ENCODE assay signal across 28 cellular contexts in the genomic region with DNA sequence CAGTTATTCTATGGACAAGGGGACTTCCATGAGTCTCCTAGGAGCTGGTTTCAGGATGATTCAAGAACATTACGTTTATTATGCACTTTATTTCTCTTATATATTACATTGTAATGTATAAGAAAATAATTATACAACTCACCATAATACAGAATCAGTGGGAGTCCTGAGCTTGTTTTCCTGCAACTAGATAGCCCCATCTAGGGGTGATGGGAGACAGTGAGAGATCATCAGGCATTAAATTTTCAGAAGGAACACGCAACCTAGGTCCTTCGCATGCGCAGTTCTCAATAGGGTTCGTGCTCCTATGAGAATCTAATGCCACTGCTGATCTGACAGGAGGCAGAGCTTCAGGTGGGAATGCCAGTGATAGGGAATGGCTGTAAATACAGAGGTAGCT.
DNase-seq lines count a peak whose midpoint lies in the region; ATAC-seq and TF ChIP-seq lines count a peak whose summit lies in the region.
"Had no signal": no experiment of that assay in that cellular context is flagged by ENCODE, and none has a peak within 500 bp of the region (broad histone marks: within the 10 kb centered on the region; RNA-seq: fewer than 3 reads in every experiment).

No MANE protein-coding gene starts in this region.

- H3K4me2 ChIP-seq in KMS-11 (no peak overlapping the region), PC-9 (no peak overlapping the region)
- H3K4me2 ChIP-seq: BLaER1 had no signal

- CTCF ChIA-PET in PC-9 (lab: Charles Lee): no interaction called here

- ATAC-seq in GM18858 (IDR thresholded peaks at IDR 0.05; ENCODE audit: unreplicated experiment): no peak
- ATAC-seq: activated CD8-positive, alpha-beta memory T cell treated with anti-CD3 and anti-CD28 coated beads, Interleukin-2, amount 10 ng/mL, durations not matched to agents 7 days and 5 days; activated T-cell treated with anti-CD3 and anti-CD28 coated beads, Interleukin-2, amount 50 U/mL, for 72 hours; gastrocnemius medialis; HCT116; naive thymus-derived CD4-positive, alpha-beta T cell; stimulated activated effector memory CD8-positive, alpha-beta T cell treated with anti-CD3 and anti-CD28 coated beads, Interleukin-12 subunit alpha, Interleukin-12 subunit beta, amount 100 ng/mL, for 72 hours had no signal

- H3K36me3 ChIP-seq in KMS-11 (ENCODE audit: insufficient read depth): no peaks in the 10 kb centered on the region
- no peaks in the 10 kb centered on the region for H3K36me3 ChIP-seq in PC-9 (ENCODE audit: low read depth)
- H3K36me3 ChIP-seq in vagina: no peaks in the 10 kb centered on the region
- H3K36me3 ChIP-seq: BLaER1, gastrocnemius medialis, left ventricle myocardium inferior, SJSA1, WERI-Rb-1 had no signal

- POLR2A ChIA-PET in PC-9 (lab: Charles Lee; ENCODE audit: unreplicated experiment): no interaction called here

- no peaks in the 10 kb centered on the region for H3K9me2 ChIP-seq in PC-9 (ENCODE audit: insufficient read depth)

- no peaks in the 10 kb centered on the region for H3K79me2 ChIP-seq in KMS-11 (ENCODE audit: insufficient read depth, low read depth)
- H3K79me2 ChIP-seq in PC-9 (ENCODE audit: low read depth): no peaks in the 10 kb centered on the region

- H3K4me3 ChIP-seq in KMS-11 (IDR thresholded peaks at IDR 0.05; ENCODE audit: insufficient read depth, low read depth, low read length) (no peak overlapping the region), PC-9 (no peak overlapping the region), epithelial cell of proximal tubule (ENCODE audit: low read depth, low read length) (no peak overlapping the region), vagina (no peak overlapping the region)
- H3K4me3 ChIP-seq: BLaER1, gastrocnemius medialis, left ventricle myocardium inferior, SJSA1 had no signal

- no peaks in the 10 kb centered on the region for H4K20me1 ChIP-seq in KMS-11 (ENCODE audit: insufficient read depth)
- H4K20me1 ChIP-seq in PC-9 (ENCODE audit: insufficient read depth): no peaks in the 10 kb centered on the region
- H4K20me1 ChIP-seq: BLaER1 had no signal

- H3K9ac ChIP-seq in KMS-11: no peak overlapping the region
- H3K9ac ChIP-seq: BLaER1 had no signal

- TF ChIP-seq POLR2A in vagina (IDR thresholded peaks at IDR 0.05): no peak

- no peaks in the 10 kb centered on the region for H3F3A ChIP-seq in PC-9 (ENCODE audit: insufficient read depth, low read depth)

- no peaks in the 10 kb centered on the region for H3K9me3 ChIP-seq in PC-9 (ENCODE audit: insufficient read depth, low read depth)
- H3K9me3 ChIP-seq in vagina: no peaks in the 10 kb centered on the region
- H3K9me3 ChIP-seq: BLaER1, gastrocnemius medialis, left ventricle myocardium inferior, SJSA1 had no signal

- no TSS peak for BruUV-seq in PC-9 (replicated peaks; lab: Mats Ljungman, UMichigan)

- no peak overlapping the region for H3K27ac ChIP-seq in KMS-11
- H3K27ac ChIP-seq in PC-9: no peak overlapping the region
- H3K27ac ChIP-seq in vagina: no peak overlapping the region
- H3K27ac ChIP-seq: BLaER1, gastrocnemius medialis, HL-60, left ventricle myocardium inferior, SJSA1, WERI-Rb-1 had no signal

- no peaks in the 10 kb centered on the region for H3K4me1 ChIP-seq in KMS-11 (ENCODE audit: low read depth, poor library complexity, severe bottlenecking)
- H3K4me1 ChIP-seq in PC-9 (replicated peaks; ENCODE audit: insufficient read depth): no peaks in the 10 kb centered on the region
- no peaks in the 10 kb centered on the region for H3K4me1 ChIP-seq in vagina
- H3K4me1 ChIP-seq: BLaER1, gastrocnemius medialis, left ventricle myocardium inferior, SJSA1 had no signal

- 0 out of 2 replicates have a peak, but pooled peaks have one; percentile 20 for TF ChIP-seq CTCF in KMS-11 (conservative IDR thresholded peaks at IDR 0.05; ENCODE audit: low read depth, low read length)
- 0 out of 2 replicates have a peak, but pooled peaks have one; percentile 20 for TF ChIP-seq CTCF in PC-9 (conservative IDR thresholded peaks at IDR 0.05)
- peak; percentile 18 for TF ChIP-seq CTCF in epithelial cell of proximal tubule (conservative IDR thresholded peaks at IDR 0.05; ENCODE audit: low read depth, low read length)
- TF ChIP-seq CTCF in vagina (IDR thresholded peaks at IDR 0.05): no peak

- no peaks in the 10 kb centered on the region for H3K27me3 ChIP-seq in KMS-11 (ENCODE audit: insufficient read depth, low read depth)
- no peaks in the 10 kb centered on the region for H3K27me3 ChIP-seq in PC-9 (ENCODE audit: insufficient read depth, low read depth)
- H3K27me3 ChIP-seq in vagina: no peaks in the 10 kb centered on the region
- H3K27me3 ChIP-seq: BLaER1, gastrocnemius medialis, SJSA1 had no signal

- H2AFZ ChIP-seq in KMS-11 (ENCODE audit: low read depth) (no peak overlapping the region), PC-9 (no peak overlapping the region)

- peak; percentile 17 for DNase-seq in NCI-H1694 treated with DMSO at 0.1 percent for 48 hours (lab: John Stamatoyannopoulos, UW)
- no peak for DNase-seq in NCI-H1694 (lab: John Stamatoyannopoulos, UW)
- no peak for DNase-seq in PC-9
- no peak for DNase-seq in epithelial cell of proximal tubule (ENCODE audit: low read depth)
- DNase-seq in DMS153 treated with DMSO at 0.1 percent for 48 hours (lab: John Stamatoyannopoulos, UW; ENCODE audit: unreplicated experiment): no peak
- no peak for DNase-seq in vagina (ENCODE audit: extremely low spot score in 2 of 2)
- DNase-seq: activated CD4-positive, alpha-beta T cell treated with anti-CD3 and anti-CD28 coated beads, Interleukin-2, amount 10 ng/mL, durations not matched to agents 7 days and 5 days; activated CD8-positive, alpha-beta memory T cell treated with anti-CD3 and anti-CD28 coated beads, Interleukin-2, amount 10 ng/mL, durations not matched to agents 7 days and 5 days; activated naive CD4-positive, alpha-beta T cell treated with anti-CD3 and anti-CD28 coated beads for 36 hours; activated T-cell treated with anti-CD3 and anti-CD28 coated beads, Interleukin-2, amount 50 U/mL, for 72 hours; COR-L47; gastrocnemius medialis; hippocampal formation; left ventricle myocardium inferior; MM.1S; naive thymus-derived CD4-positive, alpha-beta T cell; NCI-H1436 treated with DMSO at 0.1 percent for 48 hours; NCI-H526; stimulated activated CD4-positive, alpha-beta T cell treated with anti-CD3 and anti-CD28 coated beads, Interleukin-2, amount 100 ng/mL, for 48 hours; substantia nigra; WERI-Rb-1 had no signal

- intact Hi-C loops in PC-9 (cut with micrococcal nuclease; ENCODE audit: unreplicated experiment) (no loop called here), vagina (cut with DNase I) (no loop called here)

Comparison
In these comparisons a context has a peak if more than half of its experiments do, and no peak if none do; other contexts are left out.
1. CTCF ChIP-seq: peak in KMS-11 (single experiment), PC-9 (single experiment) and epithelial cell of proximal tubule (single experiment); none in vagina (0 of 3).